8 cellular contexts compared by ENCODE assay signal in genomic region chr16:30697264-30698138, GRCh38. TPM values are rescaled to one million over a fixed set of nuclear protein-coding genes. Genes with fewer than 3 reads are reported as not detected.
A peak's percentile ranks its signal among the peaks of the same experiment; 100 is the strongest.
DNase-seq lines count a peak whose midpoint lies in the region; ATAC-seq and TF ChIP-seq lines count a peak whose summit lies in the region.

No MANE protein-coding gene starts in this region.

- TF ChIP-seq RAD21 in liver (IDR thresholded peaks at IDR 0.05), result no peak

- H3K27ac ChIP-seq in ACC112 (ENCODE audit: low read depth, low read length) (peak overlapping the region; percentile 98), liver (ENCODE audit: low read depth in 1 of 2, low read length in 2 of 2) (peak overlapping the region; percentile 100), testis (peak overlapping the region; percentile 99)

- TF ChIP-seq POLR2A in testis (IDR thresholded peaks at IDR 0.05), result no peak

- peak overlapping the region; percentile 95 for H2AFZ ChIP-seq in ACC112 (ENCODE audit: low read length, unreplicated experiment)

- H3K4me3 ChIP-seq in ACC112 (ENCODE audit: low read depth, low read length) (peak overlapping the region; percentile 95), GM08714 (ENCODE audit: low read length) (peak overlapping the region; percentile 74), liver (ENCODE audit: low read depth in 1 of 3, low read length in 3 of 3) (peak overlapping the region; percentile 55 to 82 (median 81)), testis (peak overlapping the region; percentile 87 to 100)

- ATAC-seq in HG02884 (IDR thresholded peaks at IDR 0.05; ENCODE audit: unreplicated experiment), result peak; percentile 74

- peak overlapping the region in 1 of 2 donors; percentile 91 for H3K9ac ChIP-seq in liver (ENCODE audit: low read depth in 1 of 2, low read length in 2 of 2)

- TF ChIP-seq CTCF in liver (IDR thresholded peaks at IDR 0.05; ENCODE audit: low read depth, low read length, missing input control) (no peak), testis (IDR thresholded peaks at IDR 0.05) (no peak)

- H3K27me3 ChIP-seq in ACC112 (ENCODE audit: insufficient read depth, low read length), result no peaks in the 10 kb centered on the region
- H3K27me3 ChIP-seq in liver (ENCODE audit: control insufficient read depth in 4 of 4, insufficient read depth in 4 of 4, low read length in 3 of 4), result no peaks in the 10 kb centered on the region
- H3K27me3 ChIP-seq in testis, result no peaks in the 10 kb centered on the region

- intact Hi-C loops in testis (cut with DNase I; ENCODE audit: low total_unique reads), result no loop called here

- DNase-seq in NCI-H748 (lab: John Stamatoyannopoulos, UW; ENCODE audit: unreplicated experiment) (peak; percentile 95), cerebellar cortex (ENCODE audit: low spot score) (peak; percentile 98), testis (peak; percentile 99)
- DNase-seq in activated CD4-positive, alpha-beta T cell treated with anti-CD3 and anti-CD28 coated beads for 4 hours, result no peak

- H3K36me3 ChIP-seq in ACC112 (ENCODE audit: insufficient read depth, low read length), result peaks cover 6% of the 10 kb centered on the region
- peaks cover 3 to 11% (median 7%) of the 10 kb centered on the region in 4 donors for H3K36me3 ChIP-seq in liver (ENCODE audit: control insufficient read depth in 4 of 4, insufficient read depth in 3 of 4, low read depth in 1 of 4, low read length in 3 of 4)
- no peaks in the 10 kb centered on the region for H3K36me3 ChIP-seq in testis (ENCODE audit: low read depth, missing control alignments)

- H3K9me3 ChIP-seq in liver (ENCODE audit: control insufficient read depth in 4 of 4, low read length in 3 of 4), result no peaks in the 10 kb centered on the region
- H3K9me3 ChIP-seq in testis, result no peaks in the 10 kb centered on the region

- peaks cover 15% of the 10 kb centered on the region for H3K4me1 ChIP-seq in ACC112 (ENCODE audit: control insufficient read depth, insufficient read depth, low read length, unreplicated experiment)
- peaks cover 0 to 24% (median 21%) of the 10 kb centered on the region in 4 donors for H3K4me1 ChIP-seq in liver (ENCODE audit: control insufficient read depth in 4 of 4, insufficient read depth in 4 of 4, low read length in 3 of 4)
- H3K4me1 ChIP-seq in testis, result peaks cover 17% of the 10 kb centered on the region

- H3K79me2 ChIP-seq in ACC112 (ENCODE audit: control insufficient read depth, insufficient read depth, low read length, unreplicated experiment), result peaks cover 36% of the 10 kb centered on the region

- 11% methylated on average over 26 of the region's 26 CpGs for WGBS in liver
- WGBS in testis, 2 donors, result 10 to 11% methylated on average over 14 to 20 of the region's 26 CpGs

TF ChIP-seq in liver, 16 proteins besides CTCF, POLR2A, EP300 and RAD21:
- TF ChIP-seq, protein P1, sequence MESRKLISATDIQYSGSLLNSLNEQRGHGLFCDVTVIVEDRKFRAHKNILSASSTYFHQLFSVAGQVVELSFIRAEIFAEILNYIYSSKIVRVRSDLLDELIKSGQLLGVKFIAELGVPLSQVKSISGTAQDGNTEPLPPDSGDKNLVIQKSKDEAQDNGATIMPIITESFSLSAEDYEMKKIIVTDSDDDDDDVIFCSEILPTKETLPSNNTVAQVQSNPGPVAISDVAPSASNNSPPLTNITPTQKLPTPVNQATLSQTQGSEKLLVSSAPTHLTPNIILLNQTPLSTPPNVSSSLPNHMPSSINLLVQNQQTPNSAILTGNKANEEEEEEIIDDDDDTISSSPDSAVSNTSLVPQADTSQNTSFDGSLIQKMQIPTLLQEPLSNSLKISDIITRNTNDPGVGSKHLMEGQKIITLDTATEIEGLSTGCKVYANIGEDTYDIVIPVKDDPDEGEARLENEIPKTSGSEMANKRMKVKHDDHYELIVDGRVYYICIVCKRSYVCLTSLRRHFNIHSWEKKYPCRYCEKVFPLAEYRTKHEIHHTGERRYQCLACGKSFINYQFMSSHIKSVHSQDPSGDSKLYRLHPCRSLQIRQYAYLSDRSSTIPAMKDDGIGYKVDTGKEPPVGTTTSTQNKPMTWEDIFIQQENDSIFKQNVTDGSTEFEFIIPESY (IDR thresholded peaks at IDR 0.05), result no peak
- TF ChIP-seq MAX (IDR thresholded peaks at IDR 0.05) (peak; percentile 68), NR2F2 (IDR thresholded peaks at IDR 0.05) (no peak), GABPA (IDR thresholded peaks at IDR 0.05 in 1 of 2, conservative IDR thresholded peaks at IDR 0.05 in 1 of 2) (no peak)

RNA-seq across cellular contexts. Expression of gene SRCAP, which starts 1.5 kb away (rescaled TPM):
- 10 to 100 TPM; 26.8 to 27.7 TPM for total RNA-seq in liver
- polyA plus RNA-seq in liver, result 1 to 10 TPM; 7.6 to 8.7 TPM
- 10 to 100 TPM; 74.3 to 80.8 TPM for total RNA-seq in testis
- 44.3 TPM for polyA plus RNA-seq in testis (ENCODE audit: insufficient read depth, low read depth, low replicate concordance)

RNA-seq across cellular contexts. Expression of gene FBRS, which starts 39.3 kb away (rescaled TPM):
- total RNA-seq in liver, result 10 to 100 TPM in 1 of 2 donors, 1 to 10 TPM in 1; 7.3 to 15.1 TPM
- 10 to 100 TPM in 1 of 2 donors, 1 to 10 TPM in 1; 4.1 to 15.5 TPM for polyA plus RNA-seq in liver
- total RNA-seq in testis, result 100 to 1,000 TPM; 140 to 165 TPM
- 302 TPM for polyA plus RNA-seq in testis (ENCODE audit: insufficient read depth, low read depth, low replicate concordance)

RNA-seq across cellular contexts. Expression of gene PRR14, which starts 46.7 kb away (rescaled TPM):
- total RNA-seq in liver, result 1 to 10 TPM; 7.5 to 9.1 TPM
- polyA plus RNA-seq in liver, result 10 to 100 TPM in 1 of 2 donors, 1 to 10 TPM in 1; 8.6 to 13.5 TPM
- 10 to 100 TPM; 60.0 to 66.3 TPM for total RNA-seq in testis
- 37.0 TPM for polyA plus RNA-seq in testis (ENCODE audit: insufficient read depth, low read depth, low replicate concordance)

RNA-seq across cellular contexts. Expression of gene PHKG2, which starts 50.7 kb away (rescaled TPM):
- total RNA-seq in liver, result 10 to 100 TPM in 1 of 2 donors, 1 to 10 TPM in 1; 9.2 to 16.3 TPM
- polyA plus RNA-seq in liver, result 10 to 100 TPM; 19.5 to 21.2 TPM
- 100 to 1,000 TPM in 1 of 2 donors, 10 to 100 TPM in 1; 78.4 to 129 TPM for total RNA-seq in testis
- polyA plus RNA-seq in testis (ENCODE audit: insufficient read depth, low read depth, low replicate concordance), result 312 TPM

Comparison
In these comparisons a context has a peak if more than half of its experiments do, and no peak if none do; other contexts are left out.
1. DNase-seq: peak in NCI-H748 (single experiment), cerebellar cortex (single experiment) and testis (single experiment); none in activated CD4-positive, alpha-beta T cell treated with anti-CD3 and anti-CD28 coated beads for 4 hours (0 of 2).
2. RNA of gene FBRS, which starts 39.3 kb away (total RNA-seq): 140 to 165 TPM in testis; 7.3 to 15.1 TPM in liver; every median in the first group is over 4 times any median in the second.
3. RNA of gene PRR14, which starts 46.7 kb away (total RNA-seq): 60.0 to 66.3 TPM in testis; 7.5 to 9.1 TPM in liver; every median in the first group is over 4 times any median in the second.
4. Peak in every context shown above with its lines, with median percentiles within 50 percentile points of each other: H3K27ac ChIP-seq and H3K4me3 ChIP-seq.